ENCODE assay signal across 1 cellular context in the genomic region with DNA sequence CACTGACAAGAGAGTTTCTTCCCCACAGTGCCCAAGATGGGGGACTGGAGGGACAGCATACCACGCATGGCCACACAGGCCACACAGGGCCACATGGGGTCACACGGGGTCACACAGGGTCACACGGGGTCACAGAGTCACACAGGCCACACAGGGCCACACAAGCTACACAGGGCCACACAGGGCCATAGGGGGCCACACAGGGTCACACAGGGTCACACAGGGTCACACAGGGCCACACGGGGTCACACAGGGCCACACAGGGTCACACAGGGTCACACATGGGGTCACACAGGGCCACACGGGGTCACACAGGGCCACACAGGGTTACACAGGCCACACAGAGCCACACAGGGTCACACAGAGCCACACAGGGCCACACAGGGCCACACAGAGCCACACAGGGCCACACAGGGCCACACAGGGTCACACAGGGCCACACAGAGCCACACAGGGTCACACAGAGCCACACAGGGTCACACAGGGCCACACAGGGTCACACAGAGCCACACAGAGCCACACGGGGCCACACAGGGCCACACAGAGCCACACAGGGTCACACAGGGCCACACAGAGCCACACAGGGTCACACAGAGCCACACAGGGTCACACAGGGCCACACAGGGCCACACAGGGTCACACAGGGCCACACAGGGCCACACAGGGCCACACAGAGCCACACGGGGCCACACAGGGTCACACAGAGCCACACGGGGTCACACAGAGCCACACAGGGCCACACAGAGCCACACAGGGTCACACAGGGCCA.
TF ChIP-seq lines count a peak whose summit lies in the region.
"Not testable (repeated sequence)": the region's sequence is repeated elsewhere in the genome, so short reads cannot be mapped to it uniquely, and the experiment has no call there.

No MANE protein-coding gene starts in this region.

TF ChIP-seq in HepG2, 621 proteins besides CTCF, POLR2A, EP300 and RAD21:
- TF ChIP-seq NR2F1 (CRISPR knock-in tag; IDR thresholded peaks at IDR 0.05) (0 out of 4 replicates have a peak, but pooled peaks of 1 of the 2 experiments have one; percentile 31), NR2F6 (IDR thresholded peaks at IDR 0.05) (peak; percentile 43; the same call in 1 of the 2 replicates)
- not testable (repeated sequence) for TF ChIP-seq NR2F6 (CRISPR knock-in tag; IDR thresholded peaks at IDR 0.05)
